Comparison of ENCODE assay signal across 24 cellular contexts in the genomic region with DNA sequence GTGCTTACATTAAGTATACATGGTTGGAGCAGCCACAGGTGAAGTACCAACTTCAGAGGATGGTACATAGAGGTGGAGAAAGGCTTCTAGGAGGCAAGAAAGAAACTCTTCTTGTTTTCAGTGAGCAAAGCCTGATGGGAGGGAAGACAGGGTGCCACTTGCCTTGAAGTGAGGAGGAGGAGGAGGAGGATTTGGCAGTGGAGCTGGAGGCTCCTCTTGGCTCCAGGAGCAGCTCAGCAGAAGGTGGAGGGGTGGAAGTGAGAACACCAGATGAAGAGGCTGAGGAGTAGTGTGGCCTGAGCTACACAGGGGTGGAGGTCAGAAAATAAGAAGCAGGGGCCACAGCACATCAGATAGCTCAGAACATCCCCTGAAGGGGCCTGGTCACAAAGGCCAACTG.
"Had no signal": no experiment of that assay in that cellular context is flagged by ENCODE, and none has a peak within 500 bp of the region (broad histone marks: within the 10 kb centered on the region; RNA-seq: fewer than 3 reads in every experiment).

No MANE protein-coding gene starts in this region.

- H3K36me3 Mint-ChIP-seq: activated naive CD8-positive, alpha-beta T cell had no signal

- H3K4me3 Mint-ChIP-seq: activated B cell treated with CpG ODN at 0.5 μM for 24 hours; activated CD8-positive, alpha-beta T cell treated with anti-CD3 and anti-CD28 coated beads for 36 hours; activated naive CD8-positive, alpha-beta T cell; activated T-cell treated with anti-CD3 and anti-CD28 coated beads, Interleukin-2, amount 50 U/mL, for 4 hours; activated T-helper 17 cell treated with anti-CD3 and anti-CD28 coated beads, Interleukin-2, amount 50 U/mL, for 72 hours; central memory CD8-positive, alpha-beta T cell; dendritic cell treated with granulocyte-macrophage colony-stimulating factor and Interleukin-4, amounts not matched to agents 40 ng/mL and 50 ng/mL, for 4 days; endodermal cell had no signal

- ATAC-seq: activated CD4-positive, CD25-positive, alpha-beta regulatory T cell treated with anti-CD3 and anti-CD28 coated beads, Interleukin-2, amount 50 U/mL, for 24 hours; activated CD8-positive, alpha-beta T cell treated with anti-CD3 and anti-CD28 coated beads for 36 hours; activated T-cell treated with anti-CD3 and anti-CD28 coated beads, Interleukin-2, amount 50 U/mL, for 4 hours; activated T-helper 17 cell treated with anti-CD3 and anti-CD28 coated beads, Interleukin-2, amount 50 U/mL, for 72 hours; esophagus mucosa; foreskin keratinocyte; gastrocnemius medialis had no signal

- H3K9me3 Mint-ChIP-seq: activated B cell treated with CpG ODN at 0.5 μM for 24 hours; activated CD8-positive, alpha-beta T cell treated with anti-CD3 and anti-CD28 coated beads for 36 hours; activated T-cell treated with anti-CD3 and anti-CD28 coated beads, Interleukin-2, amount 50 U/mL, for 4 hours; activated T-helper 17 cell treated with anti-CD3 and anti-CD28 coated beads, Interleukin-2, amount 50 U/mL, for 72 hours; central memory CD8-positive, alpha-beta T cell; dendritic cell treated with granulocyte-macrophage colony-stimulating factor and Interleukin-4, amounts not matched to agents 40 ng/mL and 50 ng/mL, for 4 days; endodermal cell had no signal

- H3K4me1 Mint-ChIP-seq: activated B cell treated with CpG ODN at 0.5 μM for 24 hours; activated T-helper 17 cell treated with anti-CD3 and anti-CD28 coated beads, Interleukin-2, amount 50 U/mL, for 72 hours; central memory CD8-positive, alpha-beta T cell had no signal

- DNase-seq: activated B cell treated with CpG ODN at 0.5 μM for 24 hours; activated CD4-positive, alpha-beta T cell treated with anti-CD3 and anti-CD28 coated beads for 48 hours; activated CD4-positive, alpha-beta T cell treated with anti-CD3 and anti-CD28 coated beads, Interleukin-2, amount 50 U/mL, for 1 hour; activated CD4-positive, alpha-beta T cell treated with anti-CD3 and anti-CD28 coated beads, Interleukin-2, amount 50 U/mL, for 48 hours; activated CD8-positive, alpha-beta memory T cell treated with anti-CD3 and anti-CD28 coated beads for 24 hours; activated CD8-positive, alpha-beta T cell treated with anti-CD3 and anti-CD28 coated beads for 36 hours; activated effector memory CD4-positive, alpha-beta T cell treated with Interleukin-2 at 50 U/mL for 16 hours; activated gamma-delta T cell treated with Interleukin-2 at 50 U/mL for 16 hours; activated naive CD4-positive, alpha-beta T cell treated with anti-CD3 and anti-CD28 coated beads, Interleukin-2, amount 50 U/mL, for 16 hours; activated naive CD4-positive, alpha-beta T cell treated with Interleukin-2 at 50 U/mL for 16 hours; activated T-cell treated with anti-CD3 and anti-CD28 coated beads, Interleukin-2, amount 50 U/mL, for 4 hours; amniotic stem cell; brain microvascular endothelial cell; effector memory CD4-positive, alpha-beta T cell; endodermal cell; foreskin keratinocyte; gastrocnemius medialis; T-helper 2 cell had no signal

- H3K27me3 Mint-ChIP-seq: activated B cell treated with CpG ODN at 0.5 μM for 24 hours; activated naive CD8-positive, alpha-beta T cell; dendritic cell treated with granulocyte-macrophage colony-stimulating factor and Interleukin-4, amounts not matched to agents 40 ng/mL and 50 ng/mL, for 4 days had no signal

- H3K27ac Mint-ChIP-seq: activated B cell treated with CpG ODN at 0.5 μM for 24 hours; activated CD8-positive, alpha-beta T cell treated with anti-CD3 and anti-CD28 coated beads for 36 hours; activated naive CD8-positive, alpha-beta T cell; activated T-helper 17 cell treated with anti-CD3 and anti-CD28 coated beads, Interleukin-2, amount 50 U/mL, for 72 hours; dendritic cell treated with granulocyte-macrophage colony-stimulating factor and Interleukin-4, amounts not matched to agents 40 ng/mL and 50 ng/mL, for 4 days; endodermal cell had no signal
